28 cellular contexts compared by ENCODE assay signal in genomic region chr5:15260347-15261278, GRCh38.
DNase-seq lines count a peak whose midpoint lies in the region; ATAC-seq, FAIRE-seq and TF ChIP-seq lines count a peak whose summit lies in the region.
"Had no signal": no experiment of that assay in that cellular context is flagged by ENCODE, and none has a peak within 500 bp of the region (broad histone marks: within the 10 kb centered on the region; RNA-seq: fewer than 3 reads in every experiment).

No MANE protein-coding gene starts in this region.

- no peaks in the 10 kb centered on the region for H3K79me1 ChIP-seq in neuronal stem cell (ENCODE audit: low read depth, low read length)

- H3K27me3 Mint-ChIP-seq in astrocyte (ENCODE audit: low read depth, unreplicated experiment), result no peaks in the 10 kb centered on the region
- H3K27me3 Mint-ChIP-seq: activated naive CD8-positive, alpha-beta T cell treated with anti-CD3 and anti-CD28 coated beads, Interleukin-2, amount 10 ng/mL, durations not matched to agents 7 days and 5 days; activated T-helper 17 cell treated with anti-CD3 and anti-CD28 coated beads, Interleukin-2, amount 50 U/mL, for 72 hours; dendritic cell treated with granulocyte-macrophage colony-stimulating factor and Interleukin-4, amounts not matched to agents 40 ng/mL and 50 ng/mL, for 4 days; progenitor cell of endocrine pancreas; stimulated activated naive CD8-positive, alpha-beta T cell treated with anti-CD3 and anti-CD28 coated beads, Interleukin-15, Interleukin-2, amounts not matched to agents 100 ng/mL and 50 ng/mL, for 24 hours had no signal

- DNase-seq in astrocyte (ENCODE audit: low read depth) (no peak), foreskin fibroblast (peak; percentile 24 to 58), urothelium cell line (ENCODE audit: low spot score) (no peak), GOT3 (lab: John Stamatoyannopoulos, UW) (no peak), neuronal stem cell (ENCODE audit: low spot score) (no peak)
- DNase-seq: activated CD4-positive, alpha-beta T cell treated with anti-CD3 and anti-CD28 coated beads, Interleukin-2, amount 50 U/mL, for 1 hour; activated naive CD8-positive, alpha-beta T cell treated with anti-CD3 and anti-CD28 coated beads, Interleukin-2, amount 10 ng/mL, durations not matched to agents 7 days and 5 days; COR-L47; gastrocnemius medialis; HCEC 1CT; kidney; mesendoderm; MG63; NCI-H1694 treated with DMSO at 0.1 percent for 48 hours; NCI-H226; spleen; stimulated activated CD4-positive, alpha-beta T cell treated with anti-CD3 and anti-CD28 coated beads, Interleukin-4, amount 100 ng/mL, for 24 hours; T-helper 2 cell; upper lobe of right lung had no signal

- WGBS in neuronal stem cell (ENCODE audit: extremely low coverage in 2 of 2, insufficient read length in 2 of 2, insufficient replicate concordance in 1 of 2), 2 donors, result no CpG with 5 or more reads among the region's 7 CpGs

- no peak overlapping the region for H2BK15ac ChIP-seq in neuronal stem cell (ENCODE audit: low read length)

- no peak overlapping the region for H2BK12ac ChIP-seq in neuronal stem cell (ENCODE audit: low read length)

- H3K14ac ChIP-seq in neuronal stem cell (ENCODE audit: low read length), result no peak overlapping the region

- no peak overlapping the region for H3K4me2 ChIP-seq in astrocyte (ENCODE audit: low read length)
- H3K4me2 ChIP-seq in neuronal stem cell (ENCODE audit: insufficient read depth, low read length, poor library complexity, severe bottlenecking), result no peak overlapping the region

- H3K36me3 Mint-ChIP-seq in astrocyte (ENCODE audit: low read depth, unreplicated experiment), result no peaks in the 10 kb centered on the region
- H3K36me3 Mint-ChIP-seq: activated naive CD8-positive, alpha-beta T cell treated with anti-CD3 and anti-CD28 coated beads, Interleukin-2, amount 10 ng/mL, durations not matched to agents 7 days and 5 days had no signal

- H2BK120ac ChIP-seq in neuronal stem cell (ENCODE audit: low read depth, low read length), result no peak overlapping the region

- no peak overlapping the region for H4K91ac ChIP-seq in neuronal stem cell (ENCODE audit: low read depth, low read length, poor library complexity)

- no peaks in the 10 kb centered on the region for H3K36me3 ChIP-seq in astrocyte (ENCODE audit: insufficient read depth, low read length)
- H3K36me3 ChIP-seq in muscle layer of colon (ENCODE audit: insufficient read depth, low read length), result no peaks in the 10 kb centered on the region
- H3K36me3 ChIP-seq in neuronal stem cell (replicated peaks in 1 of 2; ENCODE audit: control insufficient read depth in 2 of 2, insufficient read depth in 2 of 2, low read length in 2 of 2), result no peaks in the 10 kb centered on the region
- H3K36me3 ChIP-seq: gastrocnemius medialis, MG63, spleen, upper lobe of right lung had no signal

- H3K4me1 Mint-ChIP-seq in astrocyte (ENCODE audit: low read depth, unreplicated experiment), result peaks cover 16% of the 10 kb centered on the region
- H3K4me1 Mint-ChIP-seq: activated naive CD8-positive, alpha-beta T cell treated with anti-CD3 and anti-CD28 coated beads, Interleukin-2, amount 10 ng/mL, durations not matched to agents 7 days and 5 days; activated T-helper 17 cell treated with anti-CD3 and anti-CD28 coated beads, Interleukin-2, amount 50 U/mL, for 72 hours had no signal

- H2AK5ac ChIP-seq in neuronal stem cell (ENCODE audit: low read depth, low read length), result no peak overlapping the region

- H3K9ac ChIP-seq in astrocyte (ENCODE audit: low read length) (no peak overlapping the region), muscle layer of colon (ENCODE audit: low read length) (no peak overlapping the region), neuronal stem cell (ENCODE audit: low read depth, low read length, poor library complexity) (no peak overlapping the region)

- H3K4me1 ChIP-seq in astrocyte (ENCODE audit: insufficient read depth, low read length) (no peaks in the 10 kb centered on the region), muscle layer of colon (ENCODE audit: insufficient read depth, low read length) (peaks cover 22% of the 10 kb centered on the region), neuronal stem cell (ENCODE audit: control insufficient read depth in 2 of 2, insufficient read depth in 1 of 2, low read depth in 1 of 2, low read length in 2 of 2) (peaks cover 0 to 12% of the 10 kb centered on the region in 2 donors)
- H3K4me1 ChIP-seq: spleen, upper lobe of right lung had no signal

- TF ChIP-seq CTCF in astrocyte (IDR thresholded peaks at IDR 0.05; ENCODE audit: insufficient read depth, low read depth, low read length) (no peak), foreskin fibroblast (IDR thresholded peaks at IDR 0.05; ENCODE audit: low read depth, low read length) (no peak)

- ATAC-seq in GM19035 (IDR thresholded peaks at IDR 0.05; ENCODE audit: unreplicated experiment), result no peak
- ATAC-seq: activated T-helper 17 cell treated with anti-CD3 and anti-CD28 coated beads, Interleukin-2, amount 50 U/mL, for 72 hours; HepG2; upper lobe of right lung had no signal

- FAIRE-seq in astrocyte (lab: Jason Lieb, UNC), result no peak
- peak; percentile 32 for FAIRE-seq in urothelium cell line (lab: Jason Lieb, UNC)
- FAIRE-seq: GM18507, HepG2, kidney had no signal

- H4K20me1 ChIP-seq in astrocyte (ENCODE audit: insufficient read depth, low read length), result no peaks in the 10 kb centered on the region

- H3K23ac ChIP-seq in neuronal stem cell (ENCODE audit: low read depth, low read length, poor library complexity), result no peak overlapping the region

- H3K9me3 ChIP-seq in astrocyte (ENCODE audit: insufficient read depth, low read depth, low read length), result no peaks in the 10 kb centered on the region
- H3K9me3 ChIP-seq in muscle layer of colon (ENCODE audit: low read length), result no peaks in the 10 kb centered on the region
- no peaks in the 10 kb centered on the region for H3K9me3 ChIP-seq in neuronal stem cell (replicated peaks in 1 of 2; ENCODE audit: control insufficient read depth in 2 of 2, insufficient read depth in 1 of 2, low read depth in 1 of 2, low read length in 2 of 2)
- H3K9me3 ChIP-seq: gastrocnemius medialis, MG63, spleen, upper lobe of right lung had no signal

- no peak overlapping the region for H3K4ac ChIP-seq in neuronal stem cell (ENCODE audit: low read length)

- H3K4me3 ChIP-seq in astrocyte (ENCODE audit: insufficient read depth, low read depth, low read length), result no peak overlapping the region
- peak overlapping the region in 1 of 2 donors; percentile 37 for H3K4me3 ChIP-seq in foreskin fibroblast (ENCODE audit: low read depth in 1 of 2, low read length in 2 of 2)
- H3K4me3 ChIP-seq in muscle layer of colon (ENCODE audit: low read depth in 1 of 2, low read length in 2 of 2), result peak overlapping the region in 1 of 2 donors; percentile 35
- no peak overlapping the region for H3K4me3 ChIP-seq in neuronal stem cell (ENCODE audit: low read length in 2 of 2)
- H3K4me3 ChIP-seq: gastrocnemius medialis, MG63, spleen, upper lobe of right lung had no signal

- H3K4me3 Mint-ChIP-seq in astrocyte (ENCODE audit: unreplicated experiment), result no peak overlapping the region
- H3K4me3 Mint-ChIP-seq: activated naive CD8-positive, alpha-beta T cell treated with anti-CD3 and anti-CD28 coated beads, Interleukin-2, amount 10 ng/mL, durations not matched to agents 7 days and 5 days; activated T-helper 17 cell treated with anti-CD3 and anti-CD28 coated beads, Interleukin-2, amount 50 U/mL, for 72 hours; dendritic cell treated with granulocyte-macrophage colony-stimulating factor and Interleukin-4, amounts not matched to agents 40 ng/mL and 50 ng/mL, for 4 days; neural crest cell; stimulated activated naive CD8-positive, alpha-beta T cell treated with anti-CD3 and anti-CD28 coated beads, Interleukin-15, Interleukin-2, amounts not matched to agents 100 ng/mL and 50 ng/mL, for 24 hours had no signal

- H3K27me3 ChIP-seq in astrocyte (ENCODE audit: insufficient read depth, low read length) (no peaks in the 10 kb centered on the region), muscle layer of colon (ENCODE audit: control insufficient read depth in 1 of 2, insufficient read depth in 2 of 2, low read length in 2 of 2) (no peaks in the 10 kb centered on the region), neuronal stem cell (ENCODE audit: control insufficient read depth in 3 of 3, insufficient read depth in 3 of 3, low read depth in 1 of 3, low read length in 3 of 3) (no peaks in the 10 kb centered on the region)
- H3K27me3 ChIP-seq: gastrocnemius medialis, MG63, spleen, upper lobe of right lung had no signal

- H3K79me2 ChIP-seq in astrocyte (ENCODE audit: insufficient read depth, low read length), result no peaks in the 10 kb centered on the region

- no peak overlapping the region for H2BK5ac ChIP-seq in neuronal stem cell (ENCODE audit: low read length)

- no peak overlapping the region for H2AFZ ChIP-seq in astrocyte (ENCODE audit: low read depth, low read length)
- H2AFZ ChIP-seq in neuronal stem cell (ENCODE audit: low read length), result no peak overlapping the region

- no peak overlapping the region for H3K27ac ChIP-seq in astrocyte (ENCODE audit: low read depth, low read length)
- peak overlapping the region; percentile 52 for H3K27ac ChIP-seq in muscle layer of colon (ENCODE audit: low read depth, low read length)
- H3K27ac ChIP-seq in neuronal stem cell (replicated peaks; ENCODE audit: low read length), result no peak overlapping the region
- H3K27ac ChIP-seq: spleen, upper lobe of right lung had no signal

- H3K18ac ChIP-seq in neuronal stem cell (ENCODE audit: low read length), result no peak overlapping the region

- H3K27ac Mint-ChIP-seq in astrocyte (ENCODE audit: unreplicated experiment), result peak overlapping the region; percentile 8
- H3K27ac Mint-ChIP-seq: activated naive CD8-positive, alpha-beta T cell treated with anti-CD3 and anti-CD28 coated beads, Interleukin-2, amount 10 ng/mL, durations not matched to agents 7 days and 5 days; activated T-helper 17 cell treated with anti-CD3 and anti-CD28 coated beads, Interleukin-2, amount 50 U/mL, for 72 hours; dendritic cell treated with granulocyte-macrophage colony-stimulating factor and Interleukin-4, amounts not matched to agents 40 ng/mL and 50 ng/mL, for 4 days; progenitor cell of endocrine pancreas; stimulated activated naive CD8-positive, alpha-beta T cell treated with anti-CD3 and anti-CD28 coated beads, Interleukin-15, Interleukin-2, amounts not matched to agents 100 ng/mL and 50 ng/mL, for 24 hours had no signal

- H3K9me3 Mint-ChIP-seq in astrocyte (ENCODE audit: unreplicated experiment), result no peaks in the 10 kb centered on the region
- H3K9me3 Mint-ChIP-seq: dendritic cell treated with granulocyte-macrophage colony-stimulating factor and Interleukin-4, amounts not matched to agents 40 ng/mL and 50 ng/mL, for 4 days had no signal

- no peak overlapping the region for H4K8ac ChIP-seq in neuronal stem cell (ENCODE audit: low read depth, low read length)

Comparison
In these comparisons a context has a peak if more than half of its experiments do, and no peak if none do; other contexts are left out.
1. DNase-seq: peak in foreskin fibroblast (2 of 2); none in astrocyte (single experiment), urothelium cell line (single experiment), GOT3 (single experiment) and neuronal stem cell (single experiment).